Comparison of ENCODE assay signal across 1 cellular context in genomic region chr15:38453971-38454686, GRCh38.
TF ChIP-seq lines count a peak whose summit lies in the region.

Gene FAM98B (plus strand): TSS chr15:38454127. CDS start chr15:38454162, 35 bp downstream.

TF ChIP-seq in HepG2, 621 proteins besides CTCF, POLR2A, EP300 and RAD21 (continued from another document and continues in another):
- TF ChIP-seq ZSCAN31 (CRISPR knock-in tag; IDR thresholded peaks at IDR 0.05; ENCODE audit: low read depth), result no peak; the same call in 1 of the 2 replicates
- peak; percentile 68; the same call in 1 of the 2 replicates for TF ChIP-seq ZNF841 (CRISPR knock-in tag; IDR thresholded peaks at IDR 0.05; ENCODE audit: borderline replicate concordance)
- TF ChIP-seq HDAC2 (CRISPR knock-in tag; IDR thresholded peaks at IDR 0.05), result peak; percentile 83
- TF ChIP-seq, protein P1, sequence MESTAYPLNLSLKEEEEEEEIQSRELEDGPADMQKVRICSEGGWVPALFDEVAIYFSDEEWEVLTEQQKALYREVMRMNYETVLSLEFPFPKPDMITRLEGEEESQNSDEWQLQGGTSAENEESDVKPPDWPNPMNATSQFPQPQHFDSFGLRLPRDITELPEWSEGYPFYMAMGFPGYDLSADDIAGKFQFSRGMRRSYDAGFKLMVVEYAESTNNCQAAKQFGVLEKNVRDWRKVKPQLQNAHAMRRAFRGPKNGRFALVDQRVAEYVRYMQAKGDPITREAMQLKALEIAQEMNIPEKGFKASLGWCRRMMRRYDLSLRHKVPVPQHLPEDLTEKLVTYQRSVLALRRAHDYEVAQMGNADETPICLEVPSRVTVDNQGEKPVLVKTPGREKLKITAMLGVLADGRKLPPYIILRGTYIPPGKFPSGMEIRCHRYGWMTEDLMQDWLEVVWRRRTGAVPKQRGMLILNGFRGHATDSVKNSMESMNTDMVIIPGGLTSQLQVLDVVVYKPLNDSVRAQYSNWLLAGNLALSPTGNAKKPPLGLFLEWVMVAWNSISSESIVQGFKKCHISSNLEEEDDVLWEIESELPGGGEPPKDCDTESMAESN (CRISPR knock-in tag; conservative IDR thresholded peaks at IDR 0.05), result 0 out of 2 replicates have a peak, but pooled peaks have one; percentile 56
- peak; percentile 60; the same call in 1 of the 2 replicates for TF ChIP-seq PRDM10 (CRISPR knock-in tag; IDR thresholded peaks at IDR 0.05; ENCODE audit: low read depth)
- 0 out of 2 replicates have a peak, but pooled peaks have one; percentile 21 for TF ChIP-seq ADNP (CRISPR knock-in tag; IDR thresholded peaks at IDR 0.05)
- TF ChIP-seq MLLT10 (CRISPR knock-in tag; IDR thresholded peaks at IDR 0.05), result no peak
- peak; percentile 68; the same call in 1 of the 2 replicates for TF ChIP-seq ISL2 (CRISPR knock-in tag; IDR thresholded peaks at IDR 0.05)
- no peak for TF ChIP-seq JUND (CRISPR knock-in tag; IDR thresholded peaks at IDR 0.05)
- no peak for TF ChIP-seq GPBP1L1 (CRISPR knock-in tag; IDR thresholded peaks at IDR 0.05)
- peak; percentile 72; the same call in 1 of the 2 replicates for TF ChIP-seq ZNF639 (CRISPR knock-in tag; conservative IDR thresholded peaks at IDR 0.05)
- TF ChIP-seq AKAP8 (CRISPR knock-in tag; IDR thresholded peaks at IDR 0.05), result 0 out of 2 replicates have a peak, but pooled peaks have one; percentile 26
- TF ChIP-seq, protein P2, sequence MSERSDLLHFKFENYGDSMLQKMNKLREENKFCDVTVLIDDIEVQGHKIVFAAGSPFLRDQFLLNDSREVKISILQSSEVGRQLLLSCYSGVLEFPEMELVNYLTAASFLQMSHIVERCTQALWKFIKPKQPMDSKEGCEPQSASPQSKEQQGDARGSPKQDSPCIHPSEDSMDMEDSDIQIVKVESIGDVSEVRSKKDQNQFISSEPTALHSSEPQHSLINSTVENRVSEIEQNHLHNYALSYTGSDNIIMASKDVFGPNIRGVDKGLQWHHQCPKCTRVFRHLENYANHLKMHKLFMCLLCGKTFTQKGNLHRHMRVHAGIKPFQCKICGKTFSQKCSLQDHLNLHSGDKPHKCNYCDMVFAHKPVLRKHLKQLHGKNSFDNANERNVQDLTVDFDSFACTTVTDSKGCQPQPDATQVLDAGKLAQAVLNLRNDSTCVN (CRISPR knock-in tag; IDR thresholded peaks at IDR 0.05; ENCODE audit: borderline replicate concordance), result peak; percentile 88; the same call in 1 of the 2 replicates
- TF ChIP-seq ZNF441 (CRISPR knock-in tag; IDR thresholded peaks at IDR 0.05; ENCODE audit: borderline replicate concordance), result peak; percentile 89
- TF ChIP-seq ZNF788 (CRISPR knock-in tag; IDR thresholded peaks at IDR 0.05; ENCODE audit: borderline replicate concordance), result peak; percentile 90; the same call in 1 of the 2 replicates
- TF ChIP-seq REST (IDR thresholded peaks at IDR 0.05; ENCODE audit: borderline replicate concordance in 1 of 2, low read depth in 1 of 2, low read length in 2 of 2), result peak in 1 of 2 experiments; percentile 62; a peak in 1 of 4 replicates
- TF ChIP-seq HNRNPL (IDR thresholded peaks at IDR 0.05; ENCODE audit: low read depth, low read length), result peak; percentile 35; the same call in 1 of the 2 replicates
- peak; percentile 93 for TF ChIP-seq BORCS8-MEF2B (CRISPR knock-in tag; IDR thresholded peaks at IDR 0.05)
- TF ChIP-seq ZNF781 (CRISPR knock-in tag; IDR thresholded peaks at IDR 0.05; ENCODE audit: borderline replicate concordance, not compliant biosample characterization), result peak; percentile 35
- no peak for TF ChIP-seq MAFF (IDR thresholded peaks at IDR 0.05; ENCODE audit: low read depth, low read length)
- peak; percentile 59; the same call in 1 of the 2 replicates for TF ChIP-seq ZNF607 (CRISPR knock-in tag; IDR thresholded peaks at IDR 0.05; ENCODE audit: borderline replicate concordance)
- TF ChIP-seq ZKSCAN8 (CRISPR knock-in tag; IDR thresholded peaks at IDR 0.05; ENCODE audit: borderline replicate concordance), result peak; percentile 71; the same call in 1 of the 2 replicates
- TF ChIP-seq NONO (IDR thresholded peaks at IDR 0.05), result no peak
- TF ChIP-seq NONO (CRISPR knock-in tag; conservative IDR thresholded peaks at IDR 0.05), result peak; percentile 94
- TF ChIP-seq, protein P3, sequence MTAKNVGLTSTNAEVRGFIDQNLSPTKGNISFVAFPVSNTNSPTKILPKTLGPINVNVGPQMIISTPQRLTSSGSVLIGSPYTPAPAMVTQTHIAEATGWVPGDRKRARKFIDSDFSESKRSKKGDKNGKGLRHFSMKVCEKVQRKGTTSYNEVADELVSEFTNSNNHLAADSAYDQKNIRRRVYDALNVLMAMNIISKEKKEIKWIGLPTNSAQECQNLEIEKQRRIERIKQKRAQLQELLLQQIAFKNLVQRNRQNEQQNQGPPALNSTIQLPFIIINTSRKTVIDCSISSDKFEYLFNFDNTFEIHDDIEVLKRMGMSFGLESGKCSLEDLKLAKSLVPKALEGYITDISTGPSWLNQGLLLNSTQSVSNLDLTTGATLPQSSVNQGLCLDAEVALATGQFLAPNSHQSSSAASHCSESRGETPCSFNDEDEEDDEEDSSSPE (CRISPR knock-in tag; IDR thresholded peaks at IDR 0.05), result peak; percentile 75
- peak; percentile 19; the same call in 1 of the 2 replicates for TF ChIP-seq RFX3 (CRISPR knock-in tag; IDR thresholded peaks at IDR 0.05)
- peak; percentile 79 for TF ChIP-seq GFI1 (CRISPR knock-in tag; IDR thresholded peaks at IDR 0.05; ENCODE audit: borderline replicate concordance)
- TF ChIP-seq TOPORS (CRISPR knock-in tag; IDR thresholded peaks at IDR 0.05), result peak; percentile 63; the same call in 1 of the 2 replicates
- no peak for TF ChIP-seq ZNF83 (CRISPR knock-in tag; IDR thresholded peaks at IDR 0.05; ENCODE audit: borderline replicate concordance)
- TF ChIP-seq, protein P4, sequence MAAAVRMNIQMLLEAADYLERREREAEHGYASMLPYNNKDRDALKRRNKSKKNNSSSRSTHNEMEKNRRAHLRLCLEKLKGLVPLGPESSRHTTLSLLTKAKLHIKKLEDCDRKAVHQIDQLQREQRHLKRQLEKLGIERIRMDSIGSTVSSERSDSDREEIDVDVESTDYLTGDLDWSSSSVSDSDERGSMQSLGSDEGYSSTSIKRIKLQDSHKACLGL (CRISPR knock-in tag; IDR thresholded peaks at IDR 0.05), result peak; percentile 29; the same call in 1 of the 2 replicates
- TF ChIP-seq, protein P5, sequence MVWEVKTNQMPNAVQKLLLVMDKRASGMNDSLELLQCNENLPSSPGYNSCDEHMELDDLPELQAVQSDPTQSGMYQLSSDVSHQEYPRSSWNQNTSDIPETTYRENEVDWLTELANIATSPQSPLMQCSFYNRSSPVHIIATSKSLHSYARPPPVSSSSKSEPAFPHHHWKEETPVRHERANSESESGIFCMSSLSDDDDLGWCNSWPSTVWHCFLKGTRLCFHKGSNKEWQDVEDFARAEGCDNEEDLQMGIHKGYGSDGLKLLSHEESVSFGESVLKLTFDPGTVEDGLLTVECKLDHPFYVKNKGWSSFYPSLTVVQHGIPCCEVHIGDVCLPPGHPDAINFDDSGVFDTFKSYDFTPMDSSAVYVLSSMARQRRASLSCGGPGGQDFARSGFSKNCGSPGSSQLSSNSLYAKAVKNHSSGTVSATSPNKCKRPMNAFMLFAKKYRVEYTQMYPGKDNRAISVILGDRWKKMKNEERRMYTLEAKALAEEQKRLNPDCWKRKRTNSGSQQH (CRISPR knock-in tag; IDR thresholded peaks at IDR 0.05; ENCODE audit: low read depth), result peak; percentile 91
- peak; percentile 86 for TF ChIP-seq ZNF614 (CRISPR knock-in tag; IDR thresholded peaks at IDR 0.05; ENCODE audit: borderline replicate concordance)
- TF ChIP-seq PHB2 (IDR thresholded peaks at IDR 0.05; ENCODE audit: partially characterized antibody), result no peak
- TF ChIP-seq ZNF569 (CRISPR knock-in tag; IDR thresholded peaks at IDR 0.05; ENCODE audit: borderline replicate concordance), result no peak
- TF ChIP-seq NBN (conservative IDR thresholded peaks at IDR 0.05), result no peak
- peak; percentile 47; the same call in 1 of the 2 replicates for TF ChIP-seq ZNF251 (CRISPR knock-in tag; IDR thresholded peaks at IDR 0.05)
- peak; percentile 70; the same call in 1 of the 2 replicates for TF ChIP-seq TFAP4 (IDR thresholded peaks at IDR 0.05; ENCODE audit: borderline replicate concordance, low read depth)
- no peak for TF ChIP-seq SNRNP70 (IDR thresholded peaks at IDR 0.05; ENCODE audit: low read depth, low read length)
- TF ChIP-seq PHF8 (CRISPR knock-in tag; IDR thresholded peaks at IDR 0.05), result peak; percentile 97
- TF ChIP-seq ZNF138 (CRISPR knock-in tag; IDR thresholded peaks at IDR 0.05; ENCODE audit: low read depth), result 0 out of 2 replicates have a peak, but pooled peaks have one; percentile 43
- peak; percentile 93 for TF ChIP-seq ZNF501 (CRISPR knock-in tag; IDR thresholded peaks at IDR 0.05)
- TF ChIP-seq KDM1A (CRISPR knock-in tag; IDR thresholded peaks at IDR 0.05), result 0 out of 2 replicates have a peak, but pooled peaks have one; percentile 54
